ENCODE assay signal across 9 cellular contexts in the genomic region with DNA sequence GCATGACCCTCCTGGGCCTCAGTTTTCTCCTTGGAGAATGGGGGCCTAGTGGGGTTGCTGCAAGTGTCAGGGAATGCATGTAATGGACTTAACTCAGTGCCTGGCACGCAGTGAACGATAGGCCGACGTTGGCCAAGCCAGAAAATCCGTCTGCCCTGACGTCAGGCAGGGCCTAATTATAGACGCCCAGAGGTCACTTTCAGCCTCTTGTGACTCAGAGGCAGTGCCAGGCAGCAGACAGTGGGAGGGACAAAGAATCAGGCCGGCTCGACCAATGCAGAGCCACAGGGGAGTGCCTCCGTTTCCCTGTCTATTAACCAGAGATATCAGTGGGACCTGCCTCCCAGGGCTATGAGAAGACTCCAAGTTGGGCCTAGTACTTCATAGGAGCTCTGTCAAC.
DNase-seq lines count a peak whose midpoint lies in the region; ATAC-seq and TF ChIP-seq lines count a peak whose summit lies in the region.
"Had no signal": no experiment of that assay in that cellular context is flagged by ENCODE, and none has a peak within 500 bp of the region (broad histone marks: within the 10 kb centered on the region; RNA-seq: fewer than 3 reads in every experiment).

No MANE protein-coding gene starts in this region.

- DNase-seq in NOMO-1 treated with dmso at 0.1 percent for 144 hours (lab: John Stamatoyannopoulos, UW; ENCODE audit: unreplicated experiment) (peak; percentile 10), epithelial cell of esophagus (ENCODE audit: low read depth) (peak; percentile 30), tibial artery (peak; percentile 86 to 97), NCI-H2196 (lab: John Stamatoyannopoulos, UW; ENCODE audit: unreplicated experiment) (no peak), SKM-1 (lab: John Stamatoyannopoulos, UW; ENCODE audit: unreplicated experiment) (no peak)
- DNase-seq: activated B cell treated with CpG ODN at 0.5 μM for 24 hours had no signal

- intact Hi-C loops in tibial artery (cut with DNase I; ENCODE audit: low total_unique reads): loop anchor here (10.0 kb wide), 2 partner anchors 52 to 98 kb away; no protein-coding TSS in a partner anchor

- WGBS in mesodermal cell (ENCODE audit: insufficient coverage in 2 of 2), 2 experiments: 69 to 83% methylated on average over 8 to 9 of the region's 10 CpGs

- H3K4me3 ChIP-seq in epithelial cell of esophagus (ENCODE audit: low read length) (no peak overlapping the region), mesodermal cell (ENCODE audit: extremely low read depth, insufficient read depth, low read length, poor library complexity, severe bottlenecking) (no peak overlapping the region), tibial artery (no peak overlapping the region)

- peaks cover 13% of the 10 kb centered on the region for H3K9me3 ChIP-seq in mesodermal cell (ENCODE audit: control insufficient read depth, low read length)
- no peaks in the 10 kb centered on the region for H3K9me3 ChIP-seq in tibial artery

- H3K4me1 ChIP-seq in mesodermal cell (ENCODE audit: control insufficient read depth, insufficient read depth, low read length, poor library complexity, severe bottlenecking): peaks cover 13% of the 10 kb centered on the region
- H3K4me1 ChIP-seq in tibial artery: peaks cover 8 to 47% (median 22%) of the 10 kb centered on the region in 4 donors

- H3K36me3 ChIP-seq in mesodermal cell (ENCODE audit: control insufficient read depth, insufficient read depth, low read length): no peaks in the 10 kb centered on the region
- H3K36me3 ChIP-seq in tibial artery: no peaks in the 10 kb centered on the region

- H3K27ac ChIP-seq in mesodermal cell (ENCODE audit: low read depth, low read length, severe bottlenecking) (peak overlapping the region; percentile 52), tibial artery (peak overlapping the region; percentile 78 to 89)

- ATAC-seq in GM21390 (IDR thresholded peaks at IDR 0.05; ENCODE audit: unreplicated experiment) (no peak), GM19328 (IDR thresholded peaks at IDR 0.05; ENCODE audit: unreplicated experiment) (no peak)

- no peaks in the 10 kb centered on the region for H3K27me3 ChIP-seq in tibial artery

- TF ChIP-seq CTCF in epithelial cell of esophagus (IDR thresholded peaks at IDR 0.05; ENCODE audit: insufficient read depth, low read depth, low read length, missing control alignments): no peak
- no peak for TF ChIP-seq CTCF in tibial artery (IDR thresholded peaks at IDR 0.05)

Comparison
In these comparisons a context has a peak if more than half of its experiments do, and no peak if none do; other contexts are left out.
1. DNase-seq: peak in NOMO-1 treated with dmso at 0.1 percent for 144 hours (single experiment), epithelial cell of esophagus (single experiment) and tibial artery (2 of 2); none in NCI-H2196 (single experiment) and SKM-1 (single experiment).